In the genomic region with DNA sequence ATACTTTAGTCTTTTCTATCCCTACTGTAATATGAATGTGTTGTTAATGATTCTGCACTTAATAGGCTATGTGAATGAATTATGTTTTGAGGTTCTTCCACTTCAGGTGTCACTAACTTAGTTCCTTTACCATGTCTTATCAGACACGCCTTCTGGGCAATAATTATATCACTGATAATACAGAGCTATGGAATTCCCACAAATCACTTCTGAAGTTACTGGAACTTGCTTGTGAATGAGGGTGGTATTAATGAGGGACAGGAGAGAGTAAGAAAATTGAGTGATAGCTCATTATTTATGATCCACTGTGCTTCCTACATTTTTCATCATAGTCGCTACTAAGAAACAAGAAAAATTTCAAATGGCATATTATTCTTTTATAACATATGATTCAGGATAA, we compare ENCODE assay signal across 2 cellular contexts.
A peak's percentile ranks its signal among the peaks of the same experiment; 100 is the strongest.
TF ChIP-seq lines count a peak whose summit lies in the region.

No MANE protein-coding gene starts in this region.

TF ChIP-seq in IMR-90, 13 proteins besides CTCF, POLR2A, EP300 and RAD21:
- TF ChIP-seq RFX5 (IDR thresholded peaks at IDR 0.05; ENCODE audit: low read depth, low read length) (no peak), CEBPB (IDR thresholded peaks at IDR 0.05; ENCODE audit: low read depth, low read length) (no peak), SMC3 (IDR thresholded peaks at IDR 0.05; ENCODE audit: low read depth, low read length) (no peak), MAZ (IDR thresholded peaks at IDR 0.05; ENCODE audit: borderline replicate concordance, low read depth, low read length) (no peak), FOS (IDR thresholded peaks at IDR 0.05; ENCODE audit: low read depth, low read length) (no peak), MXI1 (IDR thresholded peaks at IDR 0.05; ENCODE audit: borderline replicate concordance, low read depth, low read length) (no peak), CHD1 (IDR thresholded peaks at IDR 0.05; ENCODE audit: low read depth, low read length) (no peak), NFE2L2 (IDR thresholded peaks at IDR 0.05; ENCODE audit: low read depth, low read length) (no peak), RCOR1 (IDR thresholded peaks at IDR 0.05; ENCODE audit: insufficient replicate concordance, low read length) (no peak), BHLHE40 (IDR thresholded peaks at IDR 0.05; ENCODE audit: low read depth, low read length) (no peak), MAFK (IDR thresholded peaks at IDR 0.05; ENCODE audit: low read depth, low read length) (no peak)
- TF ChIP-seq, protein P1, sequence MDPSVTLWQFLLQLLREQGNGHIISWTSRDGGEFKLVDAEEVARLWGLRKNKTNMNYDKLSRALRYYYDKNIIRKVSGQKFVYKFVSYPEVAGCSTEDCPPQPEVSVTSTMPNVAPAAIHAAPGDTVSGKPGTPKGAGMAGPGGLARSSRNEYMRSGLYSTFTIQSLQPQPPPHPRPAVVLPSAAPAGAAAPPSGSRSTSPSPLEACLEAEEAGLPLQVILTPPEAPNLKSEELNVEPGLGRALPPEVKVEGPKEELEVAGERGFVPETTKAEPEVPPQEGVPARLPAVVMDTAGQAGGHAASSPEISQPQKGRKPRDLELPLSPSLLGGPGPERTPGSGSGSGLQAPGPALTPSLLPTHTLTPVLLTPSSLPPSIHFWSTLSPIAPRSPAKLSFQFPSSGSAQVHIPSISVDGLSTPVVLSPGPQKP (IDR thresholded peaks at IDR 0.05; ENCODE audit: borderline replicate concordance, low read depth, low read length): no peak
- TF ChIP-seq, protein P2, sequence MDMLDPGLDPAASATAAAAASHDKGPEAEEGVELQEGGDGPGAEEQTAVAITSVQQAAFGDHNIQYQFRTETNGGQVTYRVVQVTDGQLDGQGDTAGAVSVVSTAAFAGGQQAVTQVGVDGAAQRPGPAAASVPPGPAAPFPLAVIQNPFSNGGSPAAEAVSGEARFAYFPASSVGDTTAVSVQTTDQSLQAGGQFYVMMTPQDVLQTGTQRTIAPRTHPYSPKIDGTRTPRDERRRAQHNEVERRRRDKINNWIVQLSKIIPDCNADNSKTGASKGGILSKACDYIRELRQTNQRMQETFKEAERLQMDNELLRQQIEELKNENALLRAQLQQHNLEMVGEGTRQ (IDR thresholded peaks at IDR 0.05; ENCODE audit: low read depth, low read length): no peak

TF ChIP-seq in K562, 482 proteins besides CTCF, POLR2A, EP300 and RAD21:
- TF ChIP-seq TCF3 (CRISPR knock-in tag; IDR thresholded peaks at IDR 0.05) (peak; percentile 38), MEIS2 (IDR thresholded peaks at IDR 0.05; ENCODE audit: partially characterized antibody) (peak; percentile 81), CBFA2T2 (conservative IDR thresholded peaks at IDR 0.05) (peak; percentile 31; the same call in 1 of the 2 replicates), ARID1B (IDR thresholded peaks at IDR 0.05) (peak; percentile 50), TAL1 (IDR thresholded peaks at IDR 0.05) (peak; percentile 58), CBFA2T3 (IDR thresholded peaks at IDR 0.05) (peak; percentile 68), TEAD4 (IDR thresholded peaks at IDR 0.05; ENCODE audit: low read length) (peak; percentile 83), TEAD4 (CRISPR knock-in tag; IDR thresholded peaks at IDR 0.05; ENCODE audit: borderline replicate concordance) (no peak), POLR3G (IDR thresholded peaks at IDR 0.05; ENCODE audit: extremely low read depth, insufficient read length, insufficient replicate concordance) (no peak)
- TF ChIP-seq, protein P3, sequence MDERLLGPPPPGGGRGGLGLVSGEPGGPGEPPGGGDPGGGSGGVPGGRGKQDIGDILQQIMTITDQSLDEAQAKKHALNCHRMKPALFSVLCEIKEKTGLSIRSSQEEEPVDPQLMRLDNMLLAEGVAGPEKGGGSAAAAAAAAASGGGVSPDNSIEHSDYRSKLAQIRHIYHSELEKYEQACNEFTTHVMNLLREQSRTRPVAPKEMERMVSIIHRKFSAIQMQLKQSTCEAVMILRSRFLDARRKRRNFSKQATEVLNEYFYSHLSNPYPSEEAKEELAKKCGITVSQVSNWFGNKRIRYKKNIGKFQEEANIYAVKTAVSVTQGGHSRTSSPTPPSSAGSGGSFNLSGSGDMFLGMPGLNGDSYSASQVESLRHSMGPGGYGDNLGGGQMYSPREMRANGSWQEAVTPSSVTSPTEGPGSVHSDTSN (CRISPR knock-in tag; IDR thresholded peaks at IDR 0.05; ENCODE audit: low read depth): no peak
- TF ChIP-seq, protein P3 (tag; conservative IDR thresholded peaks at IDR 0.05; ENCODE audit: low read depth): peak; percentile 40; the same call in 1 of the 2 replicates
- TF ChIP-seq, protein P4, sequence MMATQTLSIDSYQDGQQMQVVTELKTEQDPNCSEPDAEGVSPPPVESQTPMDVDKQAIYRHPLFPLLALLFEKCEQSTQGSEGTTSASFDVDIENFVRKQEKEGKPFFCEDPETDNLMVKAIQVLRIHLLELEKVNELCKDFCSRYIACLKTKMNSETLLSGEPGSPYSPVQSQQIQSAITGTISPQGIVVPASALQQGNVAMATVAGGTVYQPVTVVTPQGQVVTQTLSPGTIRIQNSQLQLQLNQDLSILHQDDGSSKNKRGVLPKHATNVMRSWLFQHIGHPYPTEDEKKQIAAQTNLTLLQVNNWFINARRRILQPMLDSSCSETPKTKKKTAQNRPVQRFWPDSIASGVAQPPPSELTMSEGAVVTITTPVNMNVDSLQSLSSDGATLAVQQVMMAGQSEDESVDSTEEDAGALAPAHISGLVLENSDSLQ (IDR thresholded peaks at IDR 0.05): peak; percentile 51; the same call in 1 of the 2 replicates
- TF ChIP-seq, protein P5, sequence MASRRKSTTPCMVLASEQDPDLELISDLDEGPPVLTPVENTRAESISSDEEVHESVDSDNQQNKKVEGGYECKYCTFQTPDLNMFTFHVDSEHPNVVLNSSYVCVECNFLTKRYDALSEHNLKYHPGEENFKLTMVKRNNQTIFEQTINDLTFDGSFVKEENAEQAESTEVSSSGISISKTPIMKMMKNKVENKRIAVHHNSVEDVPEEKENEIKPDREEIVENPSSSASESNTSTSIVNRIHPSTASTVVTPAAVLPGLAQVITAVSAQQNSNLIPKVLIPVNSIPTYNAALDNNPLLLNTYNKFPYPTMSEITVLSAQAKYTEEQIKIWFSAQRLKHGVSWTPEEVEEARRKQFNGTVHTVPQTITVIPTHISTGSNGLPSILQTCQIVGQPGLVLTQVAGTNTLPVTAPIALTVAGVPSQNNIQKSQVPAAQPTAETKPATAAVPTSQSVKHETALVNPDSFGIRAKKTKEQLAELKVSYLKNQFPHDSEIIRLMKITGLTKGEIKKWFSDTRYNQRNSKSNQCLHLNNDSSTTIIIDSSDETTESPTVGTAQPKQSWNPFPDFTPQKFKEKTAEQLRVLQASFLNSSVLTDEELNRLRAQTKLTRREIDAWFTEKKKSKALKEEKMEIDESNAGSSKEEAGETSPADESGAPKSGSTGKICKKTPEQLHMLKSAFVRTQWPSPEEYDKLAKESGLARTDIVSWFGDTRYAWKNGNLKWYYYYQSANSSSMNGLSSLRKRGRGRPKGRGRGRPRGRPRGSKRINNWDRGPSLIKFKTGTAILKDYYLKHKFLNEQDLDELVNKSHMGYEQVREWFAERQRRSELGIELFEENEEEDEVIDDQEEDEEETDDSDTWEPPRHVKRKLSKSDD (conservative IDR thresholded peaks at IDR 0.05; ENCODE audit: low read length): no peak
